Comparison of ENCODE assay signal across 6 cellular contexts in the genomic region with DNA sequence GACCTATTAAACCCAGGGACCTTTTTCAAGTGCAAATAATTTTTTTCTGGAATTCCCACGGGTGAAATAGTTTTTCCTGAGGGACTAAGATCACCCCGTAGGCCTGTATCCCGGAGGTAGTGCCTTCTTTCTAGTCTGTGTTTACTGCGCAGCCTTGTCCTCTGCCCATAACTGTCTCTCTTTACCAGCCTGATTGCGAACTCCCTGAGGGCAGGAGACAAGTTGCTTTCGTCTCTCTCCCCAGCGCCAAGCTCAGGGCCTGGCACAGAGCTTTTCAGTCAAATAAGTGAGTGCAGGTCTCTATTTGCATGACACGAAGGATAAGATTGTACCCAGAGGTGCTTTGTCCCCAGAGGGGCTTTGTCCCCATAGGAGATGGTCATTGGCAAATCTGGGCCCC.
"Had no signal": no experiment of that assay in that cellular context is flagged by ENCODE, and none has a peak within 500 bp of the region (broad histone marks: within the 10 kb centered on the region; RNA-seq: fewer than 3 reads in every experiment).

No MANE protein-coding gene starts in this region.

- DNase-seq: H9, HCEC 1CT, IMR-90, KG1 had no signal

- H2AFZ ChIP-seq: GM23338 had no signal

- H3K4me2 ChIP-seq: GM23338 had no signal

- H3K4me3 ChIP-seq: GM23338, K562 had no signal
